7 cellular contexts compared by ENCODE assay signal in genomic region chrX:63761639-63762038, GRCh38. TPM values are rescaled to one million over a fixed set of nuclear protein-coding genes. Genes with fewer than 3 reads are reported as not detected.
A peak's percentile ranks its signal among the peaks of the same experiment; 100 is the strongest.
DNase-seq lines count a peak whose midpoint lies in the region; ATAC-seq and TF ChIP-seq lines count a peak whose summit lies in the region.

No MANE protein-coding gene starts in this region.

- H3K4me3 ChIP-seq in osteoblast (ENCODE audit: insufficient read depth, low read length) (no peak overlapping the region), mesenchymal stem cell (ENCODE audit: insufficient read depth in 1 of 2, low read depth in 1 of 2, low read length in 2 of 2) (no peak overlapping the region)

- no peak overlapping the region for H2BK15ac ChIP-seq in mesenchymal stem cell (ENCODE audit: low read depth, poor library complexity, severe bottlenecking)

- H3K79me2 ChIP-seq in osteoblast (ENCODE audit: insufficient read depth, low read length): no peaks in the 10 kb centered on the region

- H3K27ac ChIP-seq in osteoblast (ENCODE audit: low read depth, low read length): no peak overlapping the region
- H3K27ac ChIP-seq in mesenchymal stem cell (ENCODE audit: low read length, poor library complexity, severe bottlenecking): no peak overlapping the region

- H2BK5ac ChIP-seq in mesenchymal stem cell (ENCODE audit: low read depth, low read length, poor library complexity, severe bottlenecking): no peak overlapping the region

- H2AFZ ChIP-seq in osteoblast (ENCODE audit: low read length) (peak overlapping the region; percentile 12), mesenchymal stem cell (ENCODE audit: low read depth, low read length) (no peak overlapping the region)

- H2BK120ac ChIP-seq in mesenchymal stem cell (ENCODE audit: low read depth, low read length): no peak overlapping the region

- H2BK12ac ChIP-seq in mesenchymal stem cell (ENCODE audit: low read length in 2 of 2): no peak overlapping the region

- no peak overlapping the region for H3K9ac ChIP-seq in mesenchymal stem cell (ENCODE audit: low read length)

- no peak overlapping the region for H3K4ac ChIP-seq in mesenchymal stem cell (ENCODE audit: low read depth in 1 of 2, low read length in 2 of 2)

- peak; percentile 74 for ATAC-seq in GM19025 (IDR thresholded peaks at IDR 0.05; ENCODE audit: low read depth, unreplicated experiment)
- ATAC-seq in HG02623 (IDR thresholded peaks at IDR 0.05; ENCODE audit: unreplicated experiment): peak; percentile 76

- TF ChIP-seq CTCF in osteoblast (IDR thresholded peaks at IDR 0.05; ENCODE audit: extremely low read depth, low read depth, low read length): no peak

- H3K27me3 ChIP-seq in osteoblast (ENCODE audit: insufficient read depth, low read length) (no peaks in the 10 kb centered on the region), mesenchymal stem cell (ENCODE audit: control insufficient read depth in 1 of 2, insufficient read depth in 1 of 2, low read length in 2 of 2) (peaks cover 0 to 3% of the 10 kb centered on the region in 2 experiments)

- DNase-seq in MV-4-11 (lab: John Stamatoyannopoulos, UW): peak; percentile 74
- DNase-seq in osteoblast (ENCODE audit: insufficient read length, low spot score, missing footprints): no peak
- no peak for DNase-seq in A172 (ENCODE audit: low spot score)
- DNase-seq in mesenchymal stem cell: no peak
- no peak for DNase-seq in GDM1 (lab: John Stamatoyannopoulos, UW)

- H3K36me3 ChIP-seq in osteoblast (ENCODE audit: insufficient read depth, low read length) (no peaks in the 10 kb centered on the region), mesenchymal stem cell (ENCODE audit: control insufficient read depth in 1 of 2, insufficient read depth in 2 of 2, low read depth in 1 of 2, low read length in 2 of 2) (no peaks in the 10 kb centered on the region)

- H4K20me1 ChIP-seq in osteoblast (ENCODE audit: insufficient read depth, low read length): no peaks in the 10 kb centered on the region

- no peaks in the 10 kb centered on the region for H3K79me1 ChIP-seq in mesenchymal stem cell (replicated peaks; ENCODE audit: low read length, poor library complexity, severe bottlenecking)

- WGBS in mesenchymal stem cell: 87% methylated on average over 1 of the region's 1 CpG

- H3K4me2 ChIP-seq in osteoblast (ENCODE audit: insufficient read depth, low read length) (no peak overlapping the region), mesenchymal stem cell (ENCODE audit: low read length, poor library complexity, severe bottlenecking) (no peak overlapping the region)

- no peak overlapping the region for H3K23ac ChIP-seq in mesenchymal stem cell (ENCODE audit: low read length in 2 of 2)

- H3K4me1 ChIP-seq in osteoblast (ENCODE audit: insufficient read depth, low read length) (no peaks in the 10 kb centered on the region), mesenchymal stem cell (ENCODE audit: control insufficient read depth, insufficient read depth, low read depth, low read length) (no peaks in the 10 kb centered on the region)

- H3K9me3 ChIP-seq in osteoblast (ENCODE audit: low read depth, low read length) (no peaks in the 10 kb centered on the region), mesenchymal stem cell (ENCODE audit: control insufficient read depth, low read length) (no peaks in the 10 kb centered on the region)

- no peak overlapping the region for H2AK5ac ChIP-seq in mesenchymal stem cell (ENCODE audit: low read length, severe bottlenecking)

- H3K18ac ChIP-seq in mesenchymal stem cell (ENCODE audit: low read depth in 1 of 2, low read length in 2 of 2): no peak overlapping the region

- no peak overlapping the region for H4K91ac ChIP-seq in mesenchymal stem cell (ENCODE audit: low read length)

- H3K14ac ChIP-seq in mesenchymal stem cell (ENCODE audit: low read length in 2 of 2): no peak overlapping the region

- no peak overlapping the region for H4K8ac ChIP-seq in mesenchymal stem cell (ENCODE audit: low read length)

RNA-seq across cellular contexts. Expression of gene ARHGEF9, which starts 23.4 kb away (rescaled TPM):
- 16.3 and 17.7 TPM in 2 replicates for total RNA-seq in osteoblast
- 7.5 and 8.0 TPM in 2 replicates for total RNA-seq in A172 (2014; rRNA removed; shearing (Covaris generic))
- polyA plus RNA-seq in mesenchymal stem cell (2013, experiment 1 of 2): 18.5 TPM
- polyA plus RNA-seq in mesenchymal stem cell (2013, experiment 2 of 2): 19.2 TPM
